ENCODE assay signal across 8 cellular contexts in the genomic region with DNA sequence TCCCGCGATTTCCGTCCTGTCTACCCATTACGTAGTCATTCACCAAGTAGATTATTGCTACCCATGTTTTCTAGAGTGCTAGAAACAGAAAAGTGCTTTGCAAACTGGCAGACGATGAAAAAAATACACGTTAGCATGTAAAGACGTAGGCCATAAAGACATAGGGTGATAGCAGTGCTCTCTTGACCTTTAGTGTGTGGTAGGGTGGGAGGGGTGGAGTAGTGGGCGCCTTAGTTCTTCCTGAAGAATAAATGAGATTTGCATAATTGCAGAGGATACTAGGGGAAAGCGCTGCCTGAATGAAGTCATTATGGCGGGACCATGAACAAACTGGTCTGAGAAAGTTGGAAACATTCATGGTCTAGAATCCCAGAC. TPM values are rescaled to one million over a fixed set of nuclear protein-coding genes. Genes with fewer than 3 reads are reported as not detected.
DNase-seq lines count a peak whose midpoint lies in the region; ATAC-seq and TF ChIP-seq lines count a peak whose summit lies in the region.

No MANE protein-coding gene starts in this region.

- no peaks in the 10 kb centered on the region for H3K9me3 Mint-ChIP-seq in natural killer cell treated with Interleukin-12 subunit alpha and Interleukin-12 subunit beta and Interleukin-15 and Interleukin-18, amount 100 ng/mL, for 72 hours

- peak overlapping the region; percentile 43 to 64 for H3K27ac Mint-ChIP-seq in natural killer cell treated with Interleukin-12 subunit alpha and Interleukin-12 subunit beta and Interleukin-15 and Interleukin-18, amount 100 ng/mL, for 72 hours

- H3K27ac ChIP-seq in KMS-11 = no peak overlapping the region
- H3K27ac ChIP-seq in colonic mucosa = no peak overlapping the region

- DNase-seq in BE2C = no peak
- DNase-seq in colonic mucosa = no peak
- DNase-seq in natural killer cell treated with Interleukin-12 subunit alpha and Interleukin-12 subunit beta and Interleukin-15 and Interleukin-18, amount 100 ng/mL, for 72 hours (ENCODE audit: low spot score) = no peak
- DNase-seq in NCI-H446 (lab: John Stamatoyannopoulos, UW) = no peak
- DNase-seq in LoVo (ENCODE audit: low spot score) = no peak
- DNase-seq in NCI-H2029 treated with DMSO at 0.1 percent for 48 hours (lab: John Stamatoyannopoulos, UW) = no peak

- H3K4me3 ChIP-seq in BE2C (ENCODE audit: low read depth, low read length) (peak overlapping the region; percentile 66), KMS-11 (IDR thresholded peaks at IDR 0.05; ENCODE audit: insufficient read depth, low read depth, low read length) (no peak overlapping the region), colonic mucosa (peak overlapping the region; percentile 97)

- H3K9me3 ChIP-seq in BE2C (no peaks in the 10 kb centered on the region), colonic mucosa (no peaks in the 10 kb centered on the region)

- TF ChIP-seq CTCF in BE2C (IDR thresholded peaks at IDR 0.05; ENCODE audit: low read depth, low read length) (no peak), KMS-11 (conservative IDR thresholded peaks at IDR 0.05; ENCODE audit: low read depth, low read length) (no peak), colonic mucosa (IDR thresholded peaks at IDR 0.05) (no peak)

- no peak for ATAC-seq in natural killer cell treated with Interleukin-12 subunit alpha and Interleukin-12 subunit beta and Interleukin-15 and Interleukin-18, amount 100 ng/mL, for 72 hours
- no peak for ATAC-seq in HG03095 (IDR thresholded peaks at IDR 0.05; ENCODE audit: unreplicated experiment)

- H3K4me1 ChIP-seq in BE2C = no peaks in the 10 kb centered on the region
- peaks cover 6% of the 10 kb centered on the region for H3K4me1 ChIP-seq in KMS-11 (ENCODE audit: low read depth, poor library complexity, severe bottlenecking)
- no peaks in the 10 kb centered on the region for H3K4me1 ChIP-seq in colonic mucosa

- peak overlapping the region; percentile 83 for H2AFZ ChIP-seq in KMS-11 (ENCODE audit: low read depth)

- H3K9ac ChIP-seq in KMS-11 (peak overlapping the region; percentile 88; the same call in 1 of the 2 replicates), colonic mucosa (ENCODE audit: low read depth in 2 of 2, low read length in 2 of 2) (peak overlapping the region in 1 of 2 donors; percentile 76)

- H3K4me3 Mint-ChIP-seq in natural killer cell treated with Interleukin-12 subunit alpha and Interleukin-12 subunit beta and Interleukin-15 and Interleukin-18, amount 100 ng/mL, for 72 hours = peak overlapping the region; percentile 77

- no peaks in the 10 kb centered on the region for H3K36me3 ChIP-seq in BE2C
- 0 out of 2 replicates have a peak, but pooled peaks cover 5% of the 10 kb centered on the region for H3K36me3 ChIP-seq in KMS-11 (ENCODE audit: insufficient read depth)
- H3K36me3 ChIP-seq in colonic mucosa = no peaks in the 10 kb centered on the region

- H3K27me3 Mint-ChIP-seq in natural killer cell treated with Interleukin-12 subunit alpha and Interleukin-12 subunit beta and Interleukin-15 and Interleukin-18, amount 100 ng/mL, for 72 hours = peaks cover 0 to 1% of the 10 kb centered on the region in 2 donors

- H3K4me2 ChIP-seq in KMS-11 = peak overlapping the region; percentile 97

- intact Hi-C loops in colonic mucosa (cut with DNase I) = no loop called here

- no peaks in the 10 kb centered on the region for H3K79me2 ChIP-seq in KMS-11 (ENCODE audit: insufficient read depth, low read depth)

- H3K27me3 ChIP-seq in BE2C (no peaks in the 10 kb centered on the region), KMS-11 (ENCODE audit: insufficient read depth, low read depth) (no peaks in the 10 kb centered on the region), colonic mucosa (no peaks in the 10 kb centered on the region)

- H3K4me1 Mint-ChIP-seq in natural killer cell treated with Interleukin-12 subunit alpha and Interleukin-12 subunit beta and Interleukin-15 and Interleukin-18, amount 100 ng/mL, for 72 hours (ENCODE audit: low read depth in 2 of 2) = peaks cover 12 to 13% of the 10 kb centered on the region in 2 donors

- H3K36me3 Mint-ChIP-seq in natural killer cell treated with Interleukin-12 subunit alpha and Interleukin-12 subunit beta and Interleukin-15 and Interleukin-18, amount 100 ng/mL, for 72 hours = peaks cover 18% of the 10 kb centered on the region

- no peaks in the 10 kb centered on the region for H4K20me1 ChIP-seq in KMS-11 (ENCODE audit: insufficient read depth)

RNA-seq across cellular contexts. Expression of gene ZNF485, which starts 0.9 kb away (rescaled TPM):
- polyA plus RNA-seq in BE2C (2012; ENCODE audit: insufficient read depth, insufficient read length, low read depth) = 2.7 TPM
- 1 to 10 TPM; 1.6 to 2.8 TPM for total RNA-seq in colonic mucosa
- total RNA-seq in natural killer cell treated with Interleukin-12 subunit alpha and Interleukin-12 subunit beta and Interleukin-15 and Interleukin-18, amount 100 ng/mL, for 72 hours = 1 to 10 TPM; 2.0 to 4.0 TPM

RNA-seq across cellular contexts. Expression of gene ZNF239, which starts 32.8 kb away (rescaled TPM):
- polyA plus RNA-seq in BE2C (2012; ENCODE audit: insufficient read depth, insufficient read length, low read depth) = 9.9 TPM
- total RNA-seq in colonic mucosa = 1 to 10 TPM; 1.2 to 1.9 TPM
- total RNA-seq in natural killer cell treated with Interleukin-12 subunit alpha and Interleukin-12 subunit beta and Interleukin-15 and Interleukin-18, amount 100 ng/mL, for 72 hours = not detected

RNA-seq across cellular contexts. Expression of gene ZNF32, which starts 41.5 kb away (rescaled TPM):
- polyA plus RNA-seq in BE2C (2012; ENCODE audit: insufficient read depth, insufficient read length, low read depth) = 39.7 TPM
- 10 to 100 TPM; 15.7 to 17.7 TPM for total RNA-seq in colonic mucosa
- 10 to 100 TPM in 1 of 2 donors, 1 to 10 TPM in 1; 4.9 to 12.4 TPM for total RNA-seq in natural killer cell treated with Interleukin-12 subunit alpha and Interleukin-12 subunit beta and Interleukin-15 and Interleukin-18, amount 100 ng/mL, for 72 hours
